ENCODE assay signal across 1 cellular context in genomic region chr6:157813757-157814455, GRCh38.
TF ChIP-seq lines count a peak whose summit lies in the region.

No MANE protein-coding gene starts in this region.

TF ChIP-seq in WTC11, 78 proteins besides CTCF, POLR2A, EP300 and RAD21 (continued from another document):
- no peak for TF ChIP-seq ARID4B (CRISPR knock-in tag; IDR thresholded peaks at IDR 0.05; ENCODE audit: borderline replicate concordance)
- TF ChIP-seq ZMAT4 (CRISPR knock-in tag; IDR thresholded peaks at IDR 0.05): no peak
- TF ChIP-seq ZNF423 (CRISPR knock-in tag; IDR thresholded peaks at IDR 0.05): no peak
- no peak for TF ChIP-seq MYBL2 (CRISPR knock-in tag; IDR thresholded peaks at IDR 0.05)
- TF ChIP-seq, protein P1, sequence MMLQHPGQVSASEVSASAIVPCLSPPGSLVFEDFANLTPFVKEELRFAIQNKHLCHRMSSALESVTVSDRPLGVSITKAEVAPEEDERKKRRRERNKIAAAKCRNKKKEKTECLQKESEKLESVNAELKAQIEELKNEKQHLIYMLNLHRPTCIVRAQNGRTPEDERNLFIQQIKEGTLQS (CRISPR knock-in tag; conservative IDR thresholded peaks at IDR 0.05): no peak
- no peak for TF ChIP-seq NFATC4 (CRISPR knock-in tag; IDR thresholded peaks at IDR 0.05)
